1 cellular context compared by ENCODE assay signal in genomic region chr9:11233693-11234092, GRCh38.
TF ChIP-seq lines count a peak whose summit lies in the region.

No MANE protein-coding gene starts in this region.

TF ChIP-seq in GM23338, 12 proteins besides CTCF, POLR2A, EP300 and RAD21 (continued from another document):
- TF ChIP-seq ZNF462 (CRISPR knock-in tag; IDR thresholded peaks at IDR 0.05), result no peak
TF ChIP-seq in GM23338: peak in this region for 0.
